Comparison of ENCODE assay signal across 1 cellular context in genomic region chr3:8972614-8973013, GRCh38.
TF ChIP-seq lines count a peak whose summit lies in the region.

No MANE protein-coding gene starts in this region.

TF ChIP-seq in GM23338, 12 proteins besides CTCF, POLR2A, EP300 and RAD21 (continued from another document):
- TF ChIP-seq JUNB (IDR thresholded peaks at IDR 0.05; ENCODE audit: unreplicated experiment): no peak
- TF ChIP-seq EZH2 (IDR thresholded peaks at IDR 0.05; ENCODE audit: low read depth, unreplicated experiment): no peak
- no peak for TF ChIP-seq STAT1 (IDR thresholded peaks at IDR 0.05; ENCODE audit: unreplicated experiment)
- TF ChIP-seq, protein P1, sequence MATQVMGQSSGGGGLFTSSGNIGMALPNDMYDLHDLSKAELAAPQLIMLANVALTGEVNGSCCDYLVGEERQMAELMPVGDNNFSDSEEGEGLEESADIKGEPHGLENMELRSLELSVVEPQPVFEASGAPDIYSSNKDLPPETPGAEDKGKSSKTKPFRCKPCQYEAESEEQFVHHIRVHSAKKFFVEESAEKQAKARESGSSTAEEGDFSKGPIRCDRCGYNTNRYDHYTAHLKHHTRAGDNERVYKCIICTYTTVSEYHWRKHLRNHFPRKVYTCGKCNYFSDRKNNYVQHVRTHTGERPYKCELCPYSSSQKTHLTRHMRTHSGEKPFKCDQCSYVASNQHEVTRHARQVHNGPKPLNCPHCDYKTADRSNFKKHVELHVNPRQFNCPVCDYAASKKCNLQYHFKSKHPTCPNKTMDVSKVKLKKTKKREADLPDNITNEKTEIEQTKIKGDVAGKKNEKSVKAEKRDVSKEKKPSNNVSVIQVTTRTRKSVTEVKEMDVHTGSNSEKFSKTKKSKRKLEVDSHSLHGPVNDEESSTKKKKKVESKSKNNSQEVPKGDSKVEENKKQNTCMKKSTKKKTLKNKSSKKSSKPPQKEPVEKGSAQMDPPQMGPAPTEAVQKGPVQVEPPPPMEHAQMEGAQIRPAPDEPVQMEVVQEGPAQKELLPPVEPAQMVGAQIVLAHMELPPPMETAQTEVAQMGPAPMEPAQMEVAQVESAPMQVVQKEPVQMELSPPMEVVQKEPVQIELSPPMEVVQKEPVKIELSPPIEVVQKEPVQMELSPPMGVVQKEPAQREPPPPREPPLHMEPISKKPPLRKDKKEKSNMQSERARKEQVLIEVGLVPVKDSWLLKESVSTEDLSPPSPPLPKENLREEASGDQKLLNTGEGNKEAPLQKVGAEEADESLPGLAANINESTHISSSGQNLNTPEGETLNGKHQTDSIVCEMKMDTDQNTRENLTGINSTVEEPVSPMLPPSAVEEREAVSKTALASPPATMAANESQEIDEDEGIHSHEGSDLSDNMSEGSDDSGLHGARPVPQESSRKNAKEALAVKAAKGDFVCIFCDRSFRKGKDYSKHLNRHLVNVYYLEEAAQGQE (IDR thresholded peaks at IDR 0.05; ENCODE audit: unreplicated experiment): no peak
TF ChIP-seq in GM23338: peak in this region for 0.
